Comparison of ENCODE assay signal across 12 cellular contexts in the genomic region with DNA sequence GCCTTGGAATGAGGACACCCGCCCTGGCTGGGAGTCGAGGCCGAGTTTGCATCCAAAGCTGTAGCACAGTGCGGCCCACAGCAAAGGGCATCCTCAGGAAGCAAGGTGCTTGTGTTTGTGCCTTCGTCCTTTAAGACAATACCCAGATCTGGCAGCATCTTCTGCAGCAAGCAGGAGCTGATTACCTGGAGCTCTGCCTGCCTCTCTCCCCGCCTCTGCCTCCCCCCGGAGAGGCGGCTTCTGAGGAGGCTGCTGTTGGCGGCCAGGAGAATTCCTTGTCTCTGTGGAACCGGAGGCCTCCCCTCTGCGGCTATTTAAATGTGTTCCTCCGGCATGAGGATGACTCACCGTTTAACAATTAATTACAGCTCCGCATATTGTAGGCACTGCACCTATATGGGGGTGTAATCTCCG.
A peak's percentile ranks its signal among the peaks of the same experiment; 100 is the strongest.
DNase-seq lines count a peak whose midpoint lies in the region; ATAC-seq and TF ChIP-seq lines count a peak whose summit lies in the region.
"Had no signal": no experiment of that assay in that cellular context is flagged by ENCODE, and none has a peak within 500 bp of the region (broad histone marks: within the 10 kb centered on the region; RNA-seq: fewer than 3 reads in every experiment).

No MANE protein-coding gene starts in this region.

- H3K27ac Mint-ChIP-seq in GM23338 = peak overlapping the region; percentile 98
- H3K27ac Mint-ChIP-seq in osteocyte (ENCODE audit: unreplicated experiment) = peak overlapping the region; percentile 50
- H3K27ac Mint-ChIP-seq in natural killer cell treated with Interleukin-12 subunit alpha and Interleukin-12 subunit beta and Interleukin-15 and Interleukin-18, amount 100 ng/mL, for 72 hours = no peak overlapping the region
- no peak overlapping the region for H3K27ac Mint-ChIP-seq in stimulated activated naive CD8-positive, alpha-beta T cell treated with anti-CD3 and anti-CD28 coated beads, Interleukin-15, amount 100 ng/mL, for 72 hours
- no peak overlapping the region for H3K27ac Mint-ChIP-seq in natural killer cell
- H3K27ac Mint-ChIP-seq: activated T-helper 1 cell treated with anti-CD3 and anti-CD28 coated beads, Interleukin-12 subunit alpha, Interleukin-12 subunit beta, Interleukin-2, Interleukin-4 antibody, amounts not matched to agents 30 ng/mL and 10 ng/mL and 1 ng/mL, durations not matched to agents 14 hours and 24 hours and 36 hours had no signal

- peak overlapping the region; percentile 30 for H3K4me3 ChIP-seq in GM23338
- H3K4me3 ChIP-seq: SK-N-MC, skin epidermis, testis had no signal

- H3K27me3 ChIP-seq in GM23338 (ENCODE audit: insufficient read depth) = no peaks in the 10 kb centered on the region
- H3K27me3 ChIP-seq: testis had no signal

- peaks cover 25% of the 10 kb centered on the region for H3K4me1 ChIP-seq in GM23338 (ENCODE audit: insufficient read depth)

- peaks cover 10% of the 10 kb centered on the region for H3K27me3 Mint-ChIP-seq in GM23338 (ENCODE audit: insufficient read depth, low read depth, poor library complexity)
- no peaks in the 10 kb centered on the region for H3K27me3 Mint-ChIP-seq in osteocyte (ENCODE audit: unreplicated experiment)
- H3K27me3 Mint-ChIP-seq in natural killer cell treated with Interleukin-12 subunit alpha and Interleukin-12 subunit beta and Interleukin-15 and Interleukin-18, amount 100 ng/mL, for 72 hours = peaks cover 6 to 11% of the 10 kb centered on the region in 2 donors
- H3K27me3 Mint-ChIP-seq in stimulated activated naive CD8-positive, alpha-beta T cell treated with anti-CD3 and anti-CD28 coated beads, Interleukin-15, amount 100 ng/mL, for 72 hours = no peaks in the 10 kb centered on the region
- H3K27me3 Mint-ChIP-seq in natural killer cell (ENCODE audit: low read depth in 2 of 2) = peaks cover 0 to 2% of the 10 kb centered on the region in 2 donors

- DNase-seq in GM23338 (ENCODE audit: low spot score) = peak; percentile 88
- DNase-seq in SW480 (ENCODE audit: low spot score) = peak; percentile 92
- DNase-seq in head of caudate nucleus = peak in 41 of 42 donors; percentile 7 to 89 (median 59)
- DNase-seq in osteocyte (ENCODE audit: extremely low spot score, unreplicated experiment) = no peak
- DNase-seq in natural killer cell treated with Interleukin-12 subunit alpha and Interleukin-12 subunit beta and Interleukin-15 and Interleukin-18, amount 100 ng/mL, for 72 hours (ENCODE audit: low spot score) = no peak
- DNase-seq in stimulated activated naive CD8-positive, alpha-beta T cell treated with anti-CD3 and anti-CD28 coated beads, Interleukin-15, amount 100 ng/mL, for 72 hours = no peak
- DNase-seq in natural killer cell = no peak
- no peak for DNase-seq in GF-D8 (lab: John Stamatoyannopoulos, UW)
- DNase-seq: testis had no signal

- no peaks in the 10 kb centered on the region for H4K20me1 ChIP-seq in GM23338 (replicated peaks; ENCODE audit: insufficient read depth)

- H3K9me2 ChIP-seq in GM23338 (ENCODE audit: insufficient read depth) = peaks cover 15% of the 10 kb centered on the region; the same call in 1 of the 2 replicates

- H3K4me3 Mint-ChIP-seq in GM23338 (peak overlapping the region; percentile 68), osteocyte (ENCODE audit: unreplicated experiment) (no peak overlapping the region), natural killer cell (no peak overlapping the region)
- no peak overlapping the region for H3K4me3 Mint-ChIP-seq in natural killer cell treated with Interleukin-12 subunit alpha and Interleukin-12 subunit beta and Interleukin-15 and Interleukin-18, amount 100 ng/mL, for 72 hours
- H3K4me3 Mint-ChIP-seq in stimulated activated naive CD8-positive, alpha-beta T cell treated with anti-CD3 and anti-CD28 coated beads, Interleukin-15, amount 100 ng/mL, for 72 hours = no peak overlapping the region
- H3K4me3 Mint-ChIP-seq: activated T-helper 1 cell treated with anti-CD3 and anti-CD28 coated beads, Interleukin-12 subunit alpha, Interleukin-12 subunit beta, Interleukin-2, Interleukin-4 antibody, amounts not matched to agents 30 ng/mL and 10 ng/mL and 1 ng/mL, durations not matched to agents 14 hours and 24 hours and 36 hours had no signal

- H3K4me2 ChIP-seq in GM23338 = peak overlapping the region; percentile 56

- H3K9me3 Mint-ChIP-seq in GM23338 (0 out of 3 replicates have a peak, but pooled peaks cover 1% of the 10 kb centered on the region), osteocyte (ENCODE audit: unreplicated experiment) (no peaks in the 10 kb centered on the region), natural killer cell (no peaks in the 10 kb centered on the region)
- no peaks in the 10 kb centered on the region for H3K9me3 Mint-ChIP-seq in natural killer cell treated with Interleukin-12 subunit alpha and Interleukin-12 subunit beta and Interleukin-15 and Interleukin-18, amount 100 ng/mL, for 72 hours
- no peaks in the 10 kb centered on the region for H3K9me3 Mint-ChIP-seq in stimulated activated naive CD8-positive, alpha-beta T cell treated with anti-CD3 and anti-CD28 coated beads, Interleukin-15, amount 100 ng/mL, for 72 hours
- H3K9me3 Mint-ChIP-seq: activated T-helper 1 cell treated with anti-CD3 and anti-CD28 coated beads, Interleukin-12 subunit alpha, Interleukin-12 subunit beta, Interleukin-2, Interleukin-4 antibody, amounts not matched to agents 30 ng/mL and 10 ng/mL and 1 ng/mL, durations not matched to agents 14 hours and 24 hours and 36 hours had no signal

- intact Hi-C loops in head of caudate nucleus (cut with DNase I) = no loop called here
- intact Hi-C loops in natural killer cell (cut with micrococcal nuclease) = no loop called here

- H3K79me2 ChIP-seq in GM23338 (replicated peaks; ENCODE audit: insufficient read depth) = no peaks in the 10 kb centered on the region

- peak overlapping the region; percentile 87 for H3K27ac ChIP-seq in GM23338 (ENCODE audit: low read depth)
- H3K27ac ChIP-seq: SK-N-MC, skin epidermis, testis had no signal

- ATAC-seq in GM23338 (peak; percentile 88), natural killer cell (no peak)
- no peak for ATAC-seq in natural killer cell treated with Interleukin-12 subunit alpha and Interleukin-12 subunit beta and Interleukin-15 and Interleukin-18, amount 100 ng/mL, for 72 hours
- ATAC-seq in stimulated activated naive CD8-positive, alpha-beta T cell treated with anti-CD3 and anti-CD28 coated beads, Interleukin-15, amount 100 ng/mL, for 72 hours = no peak

- TF ChIP-seq CTCF in GM23338 (conservative IDR thresholded peaks at IDR 0.05; ENCODE audit: low read depth in 2 of 2) (no peak), osteocyte (IDR thresholded peaks at IDR 0.05) (no peak), natural killer cell (IDR thresholded peaks at IDR 0.05) (no peak)

- H3K4me1 Mint-ChIP-seq in GM23338 = peaks cover 57% of the 10 kb centered on the region
- peaks cover 41% of the 10 kb centered on the region for H3K4me1 Mint-ChIP-seq in osteocyte (ENCODE audit: unreplicated experiment)
- no peaks in the 10 kb centered on the region for H3K4me1 Mint-ChIP-seq in natural killer cell treated with Interleukin-12 subunit alpha and Interleukin-12 subunit beta and Interleukin-15 and Interleukin-18, amount 100 ng/mL, for 72 hours (ENCODE audit: low read depth in 2 of 2)
- no peaks in the 10 kb centered on the region for H3K4me1 Mint-ChIP-seq in stimulated activated naive CD8-positive, alpha-beta T cell treated with anti-CD3 and anti-CD28 coated beads, Interleukin-15, amount 100 ng/mL, for 72 hours
- H3K4me1 Mint-ChIP-seq in natural killer cell = no peaks in the 10 kb centered on the region

- no peaks in the 10 kb centered on the region for H3F3A ChIP-seq in GM23338 (replicated peaks; ENCODE audit: low read depth)

- peak overlapping the region; percentile 5; the same call in 1 of the 2 replicates for H2AFZ ChIP-seq in GM23338

- no peaks in the 10 kb centered on the region for H3K36me3 ChIP-seq in GM23338 (ENCODE audit: insufficient read depth)

- no peaks in the 10 kb centered on the region for H3K36me3 Mint-ChIP-seq in GM23338 (ENCODE audit: low read depth)
- H3K36me3 Mint-ChIP-seq in osteocyte (ENCODE audit: unreplicated experiment) = peaks cover 2% of the 10 kb centered on the region
- H3K36me3 Mint-ChIP-seq in natural killer cell treated with Interleukin-12 subunit alpha and Interleukin-12 subunit beta and Interleukin-15 and Interleukin-18, amount 100 ng/mL, for 72 hours = no peaks in the 10 kb centered on the region
- no peaks in the 10 kb centered on the region for H3K36me3 Mint-ChIP-seq in natural killer cell

TF ChIP-seq in GM23338, 12 proteins besides CTCF, POLR2A, EP300 and RAD21 (continues in another document):
- TF ChIP-seq ZNF114 (CRISPR knock-in tag; IDR thresholded peaks at IDR 0.05) = 0 out of 2 replicates have a peak, but pooled peaks have one; percentile 31
- no peak for TF ChIP-seq POLR2AphosphoS5 (IDR thresholded peaks at IDR 0.05; ENCODE audit: low read depth)

Comparison
In these comparisons a context has a peak if more than half of its experiments do, and no peak if none do; other contexts are left out.
1. DNase-seq: peak in GM23338 (single experiment), SW480 (single experiment) and head of caudate nucleus (41 of 42); none in osteocyte (single experiment), natural killer cell treated with Interleukin-12 subunit alpha and Interleukin-12 subunit beta and Interleukin-15 and Interleukin-18, amount 100 ng/mL, for 72 hours (single experiment), stimulated activated naive CD8-positive, alpha-beta T cell treated with anti-CD3 and anti-CD28 coated beads, Interleukin-15, amount 100 ng/mL, for 72 hours (0 of 2), natural killer cell (single experiment) and GF-D8 (single experiment).
2. H3K27ac Mint-ChIP-seq: peak in GM23338 (single experiment) and osteocyte (single experiment); none in natural killer cell treated with Interleukin-12 subunit alpha and Interleukin-12 subunit beta and Interleukin-15 and Interleukin-18, amount 100 ng/mL, for 72 hours (0 of 2), stimulated activated naive CD8-positive, alpha-beta T cell treated with anti-CD3 and anti-CD28 coated beads, Interleukin-15, amount 100 ng/mL, for 72 hours (0 of 2) and natural killer cell (0 of 2).